ENCODE assay signal across 29 cellular contexts in the genomic region with DNA sequence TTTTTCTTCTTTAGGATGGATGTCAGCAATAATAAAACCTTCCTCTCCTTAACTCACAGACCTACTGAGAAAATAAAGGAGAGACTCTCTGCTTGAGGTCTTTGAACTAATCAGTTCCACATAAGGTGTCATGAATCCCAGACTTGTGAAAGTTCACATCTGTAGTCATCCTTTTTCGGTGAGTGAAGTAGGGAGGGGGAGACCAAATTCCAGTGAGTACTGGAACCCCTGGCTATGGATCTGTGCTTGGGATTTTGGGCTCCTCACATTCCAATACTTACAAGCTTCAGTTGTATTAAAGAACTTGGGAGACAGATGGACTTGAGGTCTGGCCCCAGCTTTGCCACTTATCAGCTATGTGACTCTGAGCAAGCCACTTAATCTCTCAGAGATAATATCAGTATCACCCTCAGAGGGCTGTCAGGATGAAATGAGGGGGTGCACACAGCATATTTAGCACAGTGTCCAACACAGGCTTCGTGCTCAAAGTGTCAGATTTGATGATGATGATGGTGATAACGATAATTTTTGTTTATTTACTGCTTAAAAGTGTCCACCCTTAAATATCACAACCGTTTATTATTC. TPM values are rescaled to one million over a fixed set of nuclear protein-coding genes. Genes with fewer than 3 reads are reported as not detected.
DNase-seq lines count a peak whose midpoint lies in the region; ATAC-seq and TF ChIP-seq lines count a peak whose summit lies in the region.
"Had no signal": no experiment of that assay in that cellular context is flagged by ENCODE, and none has a peak within 500 bp of the region (broad histone marks: within the 10 kb centered on the region; RNA-seq: fewer than 3 reads in every experiment).

No MANE protein-coding gene starts in this region.

- no peak overlapping the region for H3K4me3 Mint-ChIP-seq in GM23338
- H3K4me3 Mint-ChIP-seq: B cell, IgD-negative memory B cell, T-helper 17 cell had no signal

- H2AFZ ChIP-seq in GM23338 (peak overlapping the region; percentile 11; the same call in 1 of the 2 replicates), KMS-11 (ENCODE audit: low read depth) (no peak overlapping the region)

- H3K27me3 ChIP-seq in GM23338 (ENCODE audit: insufficient read depth) (no peaks in the 10 kb centered on the region), KMS-11 (ENCODE audit: insufficient read depth, low read depth) (no peaks in the 10 kb centered on the region)

- H3K79me2 ChIP-seq in GM23338 (replicated peaks; ENCODE audit: insufficient read depth) (no peaks in the 10 kb centered on the region), KMS-11 (ENCODE audit: insufficient read depth, low read depth) (no peaks in the 10 kb centered on the region)

- H3K9me3 Mint-ChIP-seq in GM23338 = no peaks in the 10 kb centered on the region; the same call in 2 of the 3 replicates
- H3K9me3 Mint-ChIP-seq: CD8-positive, alpha-beta memory T cell; IgD-negative memory B cell had no signal

- no peak for TF ChIP-seq CTCF in GM23338 (conservative IDR thresholded peaks at IDR 0.05; ENCODE audit: low read depth in 2 of 2)
- TF ChIP-seq CTCF in KMS-11 (conservative IDR thresholded peaks at IDR 0.05; ENCODE audit: low read depth, low read length) = no peak
- no peak for TF ChIP-seq CTCF in GM13977 (IDR thresholded peaks at IDR 0.05; ENCODE audit: extremely low read depth, insufficient read depth, missing control alignments)

- H3F3A ChIP-seq in GM23338 (replicated peaks; ENCODE audit: low read depth) = no peaks in the 10 kb centered on the region

- no peaks in the 10 kb centered on the region for H3K27me3 Mint-ChIP-seq in GM23338 (ENCODE audit: insufficient read depth, low read depth, poor library complexity)

- no peak for ATAC-seq in GM23338
- ATAC-seq in SK-N-SH treated with all-trans-retinoic acid at 6 μM for 48 hours = peak; percentile 56; the same call in 2 of the 3 replicates
- ATAC-seq in GM19455 (IDR thresholded peaks at IDR 0.05; ENCODE audit: unreplicated experiment) = no peak
- ATAC-seq: GM12878, PC-3, T-helper 17 cell had no signal

- no peaks in the 10 kb centered on the region for H3K4me1 Mint-ChIP-seq in GM23338
- H3K4me1 Mint-ChIP-seq: B cell; CD8-positive, alpha-beta memory T cell; IgD-negative memory B cell; T-helper 17 cell had no signal

- DNase-seq in GM23338 (ENCODE audit: low spot score) = no peak
- DNase-seq in NCI-H446 (lab: John Stamatoyannopoulos, UW) = no peak
- no peak for DNase-seq in NAMALWA (ENCODE audit: low spot score)
- no peak for DNase-seq in GM13977 (ENCODE audit: low spot score)
- DNase-seq: CD8-positive, alpha-beta memory T cell; DMS 273 treated with DMSO at 0.1 percent for 48 hours; DMS79; EL; GDM1; NCI-H1092; NCI-H1417 treated with DMSO at 0.1 percent for 48 hours; NCI-H1694 treated with DMSO at 0.1 percent for 48 hours; NCI-H2081; NCI-H2227 treated with DMSO at 0.1 percent for 48 hours; NCI-H510A; NCI-H748 treated with DMSO at 0.1 percent for 48 hours; NK-92 treated with Interleukin-12 subunit alpha and Interleukin-12 subunit beta, amount 100 ng/mL, for 24 hours; PC-3; SHP77; T-helper 17 cell had no signal

- no peaks in the 10 kb centered on the region for H3K9me2 ChIP-seq in GM23338 (ENCODE audit: insufficient read depth)

- no peak overlapping the region for H3K27ac Mint-ChIP-seq in GM23338
- H3K27ac Mint-ChIP-seq: B cell; CD8-positive, alpha-beta memory T cell; IgD-negative memory B cell; T-helper 17 cell had no signal

- H3K4me2 ChIP-seq in GM23338 = no peak overlapping the region
- H3K4me2 ChIP-seq in KMS-11 = peak overlapping the region; percentile 51; the same call in 1 of the 2 replicates

- H3K4me1 ChIP-seq in GM23338 (ENCODE audit: insufficient read depth) = no peaks in the 10 kb centered on the region
- H3K4me1 ChIP-seq in KMS-11 (ENCODE audit: low read depth, poor library complexity, severe bottlenecking) = peaks cover 26% of the 10 kb centered on the region

- H3K36me3 ChIP-seq in GM23338 (ENCODE audit: insufficient read depth) (no peaks in the 10 kb centered on the region), KMS-11 (ENCODE audit: insufficient read depth) (no peaks in the 10 kb centered on the region)
- H3K36me3 ChIP-seq: HAP-1 had no signal

- H4K20me1 ChIP-seq in GM23338 (replicated peaks; ENCODE audit: insufficient read depth) (no peaks in the 10 kb centered on the region), KMS-11 (ENCODE audit: insufficient read depth) (no peaks in the 10 kb centered on the region)

- no peak overlapping the region for H3K9ac ChIP-seq in KMS-11

- no peaks in the 10 kb centered on the region for H3K36me3 Mint-ChIP-seq in GM23338 (ENCODE audit: low read depth)
- H3K36me3 Mint-ChIP-seq: CD8-positive, alpha-beta memory T cell; IgD-negative memory B cell had no signal

- in situ Hi-C loops in GM13977 (cut with MboI; ENCODE audit: low pct_unique_long_range_greater_than_20kb, low sequenced_read_pairs, unreplicated experiment) = no loop called here

- H3K27ac ChIP-seq in GM23338 (ENCODE audit: low read depth) (no peak overlapping the region), KMS-11 (peak overlapping the region; percentile 32; the same call in 1 of the 2 replicates)
- H3K27ac ChIP-seq: C4-2B, SK-N-MC had no signal

- H3K4me3 ChIP-seq in GM23338 (no peak overlapping the region), KMS-11 (IDR thresholded peaks at IDR 0.05; ENCODE audit: insufficient read depth, low read depth, low read length) (no peak overlapping the region)
- H3K4me3 ChIP-seq: GM12878, HAP-1, SK-N-MC had no signal

TF ChIP-seq in GM23338, 12 proteins besides CTCF, POLR2A, EP300 and RAD21:
- TF ChIP-seq CREB1 (CRISPR knock-in tag; IDR thresholded peaks at IDR 0.05; ENCODE audit: low read depth) (no peak), POLR2AphosphoS5 (IDR thresholded peaks at IDR 0.05; ENCODE audit: low read depth) (no peak)

TF ChIP-seq in SK-N-SH treated with all-trans-retinoic acid at 6 μM for 48 hours, 23 proteins besides CTCF, POLR2A, EP300 and RAD21:
- TF ChIP-seq OSR1 (CRISPR knock-in tag; IDR thresholded peaks at IDR 0.05) (no peak), ZFP30 (CRISPR knock-in tag; IDR thresholded peaks at IDR 0.05) (no peak), ARNTL (CRISPR knock-in tag; IDR thresholded peaks at IDR 0.05; ENCODE audit: borderline replicate concordance, low read depth) (no peak), GLIS3 (CRISPR knock-in tag; IDR thresholded peaks at IDR 0.05) (no peak), ISL1 (CRISPR knock-in tag; IDR thresholded peaks at IDR 0.05) (no peak), PPARA (CRISPR knock-in tag; IDR thresholded peaks at IDR 0.05; ENCODE audit: borderline replicate concordance) (no peak)

RNA-seq across cellular contexts. Expression of gene APPL2, which starts 34.8 kb away (rescaled TPM):
- total RNA-seq in GM23338 (2014; rRNA removed; shearing (Covaris generic)) = 15.1 and 17.4 TPM in 2 replicates
- 6.2 and 9.3 TPM in 2 replicates for polyA plus RNA-seq in GM23338 (2016; fragmentation: Nextera tagmentation; extraction: Ambion mirVana)

RNA-seq across cellular contexts. Expression of gene C12orf75, which starts 59.7 kb away (rescaled TPM):
- total RNA-seq in GM23338 (2014; rRNA removed; shearing (Covaris generic)) = 35.1 and 43.9 TPM in 2 replicates
- polyA plus RNA-seq in GM23338 (2016; fragmentation: Nextera tagmentation; extraction: Ambion mirVana) = 69.8 and 73.5 TPM in 2 replicates
